1 cellular context compared by ENCODE assay signal in the genomic region with DNA sequence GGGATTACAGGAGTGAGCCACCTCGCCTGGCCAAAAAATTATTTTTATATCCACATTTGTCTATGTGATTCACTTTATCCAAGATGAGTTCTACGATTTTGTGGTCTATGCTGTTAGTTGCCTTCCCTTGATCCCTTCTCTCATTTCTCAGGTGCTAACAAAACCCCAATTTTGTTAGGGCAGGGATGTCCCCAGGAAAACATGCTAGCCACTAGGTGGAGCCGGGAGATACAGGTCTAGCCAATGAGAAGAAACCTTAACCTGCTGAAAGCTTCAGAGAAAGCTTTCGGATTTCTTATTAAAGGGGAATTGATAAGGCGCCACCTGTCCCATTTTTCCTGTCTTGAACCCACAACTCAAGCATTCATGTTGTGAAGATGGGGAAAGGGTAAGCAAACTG.
TF ChIP-seq lines count a peak whose summit lies in the region.

No MANE protein-coding gene starts in this region.

TF ChIP-seq in GM23338, 12 proteins besides CTCF, POLR2A, EP300 and RAD21 (continued from another document):
- TF ChIP-seq, protein P1, sequence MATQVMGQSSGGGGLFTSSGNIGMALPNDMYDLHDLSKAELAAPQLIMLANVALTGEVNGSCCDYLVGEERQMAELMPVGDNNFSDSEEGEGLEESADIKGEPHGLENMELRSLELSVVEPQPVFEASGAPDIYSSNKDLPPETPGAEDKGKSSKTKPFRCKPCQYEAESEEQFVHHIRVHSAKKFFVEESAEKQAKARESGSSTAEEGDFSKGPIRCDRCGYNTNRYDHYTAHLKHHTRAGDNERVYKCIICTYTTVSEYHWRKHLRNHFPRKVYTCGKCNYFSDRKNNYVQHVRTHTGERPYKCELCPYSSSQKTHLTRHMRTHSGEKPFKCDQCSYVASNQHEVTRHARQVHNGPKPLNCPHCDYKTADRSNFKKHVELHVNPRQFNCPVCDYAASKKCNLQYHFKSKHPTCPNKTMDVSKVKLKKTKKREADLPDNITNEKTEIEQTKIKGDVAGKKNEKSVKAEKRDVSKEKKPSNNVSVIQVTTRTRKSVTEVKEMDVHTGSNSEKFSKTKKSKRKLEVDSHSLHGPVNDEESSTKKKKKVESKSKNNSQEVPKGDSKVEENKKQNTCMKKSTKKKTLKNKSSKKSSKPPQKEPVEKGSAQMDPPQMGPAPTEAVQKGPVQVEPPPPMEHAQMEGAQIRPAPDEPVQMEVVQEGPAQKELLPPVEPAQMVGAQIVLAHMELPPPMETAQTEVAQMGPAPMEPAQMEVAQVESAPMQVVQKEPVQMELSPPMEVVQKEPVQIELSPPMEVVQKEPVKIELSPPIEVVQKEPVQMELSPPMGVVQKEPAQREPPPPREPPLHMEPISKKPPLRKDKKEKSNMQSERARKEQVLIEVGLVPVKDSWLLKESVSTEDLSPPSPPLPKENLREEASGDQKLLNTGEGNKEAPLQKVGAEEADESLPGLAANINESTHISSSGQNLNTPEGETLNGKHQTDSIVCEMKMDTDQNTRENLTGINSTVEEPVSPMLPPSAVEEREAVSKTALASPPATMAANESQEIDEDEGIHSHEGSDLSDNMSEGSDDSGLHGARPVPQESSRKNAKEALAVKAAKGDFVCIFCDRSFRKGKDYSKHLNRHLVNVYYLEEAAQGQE (IDR thresholded peaks at IDR 0.05; ENCODE audit: unreplicated experiment), result no peak
- TF ChIP-seq EZH2phosphoT487 (IDR thresholded peaks at IDR 0.05; ENCODE audit: unreplicated experiment) (no peak), CREB1 (CRISPR knock-in tag; IDR thresholded peaks at IDR 0.05; ENCODE audit: low read depth) (no peak), JUNB (IDR thresholded peaks at IDR 0.05; ENCODE audit: unreplicated experiment) (no peak), EZH2 (IDR thresholded peaks at IDR 0.05; ENCODE audit: low read depth, unreplicated experiment) (no peak)
